12 cellular contexts compared by ENCODE assay signal in genomic region chr12:112924986-112925385, GRCh38. TPM values are rescaled to one million over a fixed set of nuclear protein-coding genes. Genes with fewer than 3 reads are reported as not detected.
A peak's percentile ranks its signal among the peaks of the same experiment; 100 is the strongest.
DNase-seq lines count a peak whose midpoint lies in the region; ATAC-seq and TF ChIP-seq lines count a peak whose summit lies in the region.
"Had no signal": no experiment of that assay in that cellular context is flagged by ENCODE, and none has a peak within 500 bp of the region (broad histone marks: within the 10 kb centered on the region; RNA-seq: fewer than 3 reads in every experiment).

No MANE protein-coding gene starts in this region.

- peaks cover 9% of the 10 kb centered on the region for H3K9me3 Mint-ChIP-seq in Caco-2 (ENCODE audit: unreplicated experiment)
- H3K9me3 Mint-ChIP-seq: central memory CD8-positive, alpha-beta T cell had no signal

- TF ChIP-seq CTCF in GM12865 (IDR thresholded peaks at IDR 0.05; ENCODE audit: insufficient read depth, low read depth, low read length, missing control alignments) (no peak), Caco-2 (IDR thresholded peaks at IDR 0.05; ENCODE audit: insufficient read depth in 1 of 2, low read depth in 1 of 2, low read length in 1 of 2, severe bottlenecking in 1 of 2, unreplicated experiment in 1 of 2) (no peak)

- no peak overlapping the region for H3K27ac Mint-ChIP-seq in Caco-2 (ENCODE audit: unreplicated experiment)
- H3K27ac Mint-ChIP-seq: mesothelial cell of epicardium had no signal

- H3K4me1 Mint-ChIP-seq in Caco-2 (ENCODE audit: low read depth, unreplicated experiment) = peaks cover 7% of the 10 kb centered on the region
- H3K4me1 Mint-ChIP-seq: mesothelial cell of epicardium had no signal

- H3K4me1 ChIP-seq in Caco-2 = peaks cover 37% of the 10 kb centered on the region
- H3K4me1 ChIP-seq: suprapubic skin had no signal

- DNase-seq in GM12865 (ENCODE audit: low read depth) (peak; percentile 76), left kidney (ENCODE audit: low read depth, low spot score) (peak; percentile 62), Caco-2 (no peak), NOMO-1 (lab: John Stamatoyannopoulos, UW; ENCODE audit: unreplicated experiment in 2 of 2) (no peak), NCI-H1105 (lab: John Stamatoyannopoulos, UW) (no peak)
- DNase-seq in stimulated activated CD4-positive, alpha-beta T cell treated with anti-CD3 and anti-CD28 coated beads, Interleukin-1b, Interleukin-23, amount 100 ng/mL, for 48 hours = no peak
- DNase-seq: C1 segment of cervical spinal cord had no signal

- POLR2A ChIA-PET in Caco-2 (lab: Charles Lee) = no interaction called here

- H3K27me3 ChIP-seq in Caco-2 (replicated peaks; ENCODE audit: control insufficient read depth, insufficient read depth, low read length) = no peaks in the 10 kb centered on the region
- H3K27me3 ChIP-seq: suprapubic skin had no signal

- peaks cover 34% of the 10 kb centered on the region for H3K9me3 ChIP-seq in Caco-2
- H3K9me3 ChIP-seq: suprapubic skin had no signal

- H3K4me3 ChIP-seq in GM12865 (ENCODE audit: low read depth, low read length) (no peak overlapping the region), Caco-2 (ENCODE audit: low read depth, low read length) (no peak overlapping the region)
- H3K4me3 ChIP-seq: suprapubic skin had no signal

- no peaks in the 10 kb centered on the region for H3K36me3 ChIP-seq in Caco-2 (ENCODE audit: control insufficient read depth, insufficient read depth, low read length)
- H3K36me3 ChIP-seq: suprapubic skin had no signal

- peaks cover 10% of the 10 kb centered on the region for H3K36me3 Mint-ChIP-seq in Caco-2 (ENCODE audit: insufficient read depth, unreplicated experiment)
- H3K36me3 Mint-ChIP-seq: mesothelial cell of epicardium had no signal

- no TSS peak for BruUV-seq in Caco-2 (replicated peaks; lab: Mats Ljungman, UMichigan)

- no peak overlapping the region for H3K4me3 Mint-ChIP-seq in Caco-2 (ENCODE audit: unreplicated experiment)
- H3K4me3 Mint-ChIP-seq: central memory CD8-positive, alpha-beta T cell; mesothelial cell of epicardium had no signal

- CTCF ChIA-PET in Caco-2 (lab: Charles Lee) = no interaction called here

- intact Hi-C loops in Caco-2 (cut with micrococcal nuclease; ENCODE audit: unreplicated experiment) = no loop called here

- ATAC-seq in GM19467 (IDR thresholded peaks at IDR 0.05; ENCODE audit: unreplicated experiment) (peak; percentile 65), HG03139 (IDR thresholded peaks at IDR 0.05; ENCODE audit: unreplicated experiment) (peak; percentile 76)

- H3K27me3 Mint-ChIP-seq in Caco-2 (ENCODE audit: insufficient read depth, unreplicated experiment) = peaks cover 3% of the 10 kb centered on the region
- H3K27me3 Mint-ChIP-seq: central memory CD8-positive, alpha-beta T cell had no signal

RNA-seq across cellular contexts. Expression of gene OAS3, which starts 13.3 kb away (rescaled TPM):
- 18.9 and 22.1 TPM in 2 replicates for total RNA-seq in Caco-2 (2022)

RNA-seq across cellular contexts. Expression of gene OAS1, which starts 18.2 kb away (rescaled TPM):
- 13.9 and 14.2 TPM in 2 replicates for total RNA-seq in Caco-2 (2022)

RNA-seq across cellular contexts. Expression of gene OAS2, which starts 53.3 kb away (rescaled TPM):
- total RNA-seq in Caco-2 (2022) = 0.25 TPM in 1 of 2 replicates, not detected in the other

Comparison
In these comparisons a context has a peak if more than half of its experiments do, and no peak if none do; other contexts are left out.
1. DNase-seq: peak in GM12865 (single experiment) and left kidney (single experiment); none in Caco-2 (0 of 2), NOMO-1 (0 of 2), NCI-H1105 (single experiment) and stimulated activated CD4-positive, alpha-beta T cell treated with anti-CD3 and anti-CD28 coated beads, Interleukin-1b, Interleukin-23, amount 100 ng/mL, for 48 hours (single experiment).